In the genomic region with DNA sequence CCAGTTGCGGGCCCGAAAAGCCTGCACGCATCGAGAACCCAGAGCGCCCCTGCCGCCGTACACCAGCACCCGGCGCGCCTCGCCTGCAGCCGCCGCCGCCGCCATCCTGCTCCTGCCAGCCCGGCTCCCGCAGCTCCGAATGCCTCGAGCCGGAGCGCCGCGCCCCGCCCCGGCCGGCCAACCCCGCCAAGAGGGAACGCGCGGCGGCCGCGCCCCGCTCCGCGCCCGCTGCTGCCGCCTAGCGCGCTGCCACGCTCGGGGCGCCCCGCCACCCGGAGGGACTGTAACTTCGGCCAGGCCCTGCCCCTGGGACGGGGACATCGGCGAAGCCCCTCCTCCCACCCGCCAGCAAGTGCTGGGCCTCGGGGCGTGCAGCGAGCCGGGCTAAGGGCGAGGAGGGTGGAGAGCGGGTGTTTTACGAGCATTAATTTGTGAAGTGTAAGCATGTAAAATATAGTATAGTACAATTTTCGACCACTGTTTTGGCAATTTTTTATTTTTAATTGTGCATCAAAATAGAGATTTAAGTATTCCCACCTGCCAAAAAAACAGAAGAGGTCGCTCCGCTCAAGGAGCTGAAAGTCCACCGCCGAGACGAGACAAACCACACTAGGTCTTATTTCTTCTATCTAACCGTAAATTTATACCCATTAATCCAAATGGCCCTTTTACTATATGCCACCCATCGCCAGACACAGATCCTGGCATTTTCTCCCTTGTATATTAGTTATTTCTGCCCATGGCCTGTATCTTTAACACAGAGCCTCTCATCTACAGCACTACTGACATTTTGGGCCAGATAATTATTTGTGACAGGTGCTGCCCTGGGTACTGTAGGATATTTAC, we compare ENCODE assay signal across 8 cellular contexts. TPM values are rescaled to one million over a fixed set of nuclear protein-coding genes. Genes with fewer than 3 reads are reported as not detected.
DNase-seq lines count a peak whose midpoint lies in the region; ATAC-seq, FAIRE-seq and TF ChIP-seq lines count a peak whose summit lies in the region.

A gene (minus strand): TSS at position 141 of the 846 bp plus-strand sequence. CDS start 36 bp downstream, at position 105.

- DNase-seq in DMS153 treated with DMSO at 0.1 percent for 48 hours (lab: John Stamatoyannopoulos, UW; ENCODE audit: unreplicated experiment) (peak; percentile 2), HTR-8/SVneo (ENCODE audit: insufficient read length, low spot score) (peak; percentile 82), SJCRH30 (peak; percentile 86 to 87), frontal cortex (ENCODE audit: low spot score in 2 of 2) (peak; percentile 80 to 84), neuronal stem cell (ENCODE audit: low spot score) (peak; percentile 82)
- DNase-seq in activated gamma-delta T cell treated with anti-CD3 and anti-CD28 coated beads, Interleukin-2, amount 50 U/mL, for 16 hours (ENCODE audit: low read depth): peak; percentile 62

- H3K36me3 ChIP-seq in SJCRH30 (no peaks in the 10 kb centered on the region), neuronal stem cell (replicated peaks in 1 of 2; ENCODE audit: control insufficient read depth in 2 of 2, insufficient read depth in 2 of 2, low read length in 2 of 2) (peaks cover 3 to 19% of the 10 kb centered on the region in 2 donors)

- no CpG with 5 or more reads among the region's 65 CpGs for whole genome bisulfite sequencing in neuronal stem cell (ENCODE audit: extremely low coverage in 2 of 2, insufficient read length in 2 of 2, insufficient replicate concordance in 1 of 2), 2 donors

- H3K9ac ChIP-seq in neuronal stem cell (ENCODE audit: low read depth, low read length, poor library complexity): peak within 1 kb of the TSS; percentile 85

- ATAC-seq in GM21367 (IDR thresholded peaks at IDR 0.05; ENCODE audit: unreplicated experiment): peak; percentile 95

- H3K9me3 ChIP-seq in SJCRH30 (replicated peaks) (no peaks in the 10 kb centered on the region), neuronal stem cell (replicated peaks in 1 of 2; ENCODE audit: control insufficient read depth in 2 of 2, insufficient read depth in 1 of 2, low read depth in 1 of 2, low read length in 2 of 2) (no peaks in the 10 kb centered on the region)

- no peak within 1 kb of the TSS for H2BK120ac ChIP-seq in neuronal stem cell (ENCODE audit: low read depth, low read length)

- no peak within 1 kb of the TSS for H4K8ac ChIP-seq in neuronal stem cell (ENCODE audit: low read depth, low read length)

- H2BK5ac ChIP-seq in neuronal stem cell (ENCODE audit: low read length): no peak within 1 kb of the TSS

- H3K27me3 ChIP-seq in SJCRH30: no peaks in the 10 kb centered on the region
- H3K27me3 ChIP-seq in neuronal stem cell (ENCODE audit: control insufficient read depth in 3 of 3, insufficient read depth in 3 of 3, low read depth in 1 of 3, low read length in 3 of 3): peaks cover 0 to 40% (median 0%) of the 10 kb centered on the region in 3 experiments

- H4K91ac ChIP-seq in neuronal stem cell (ENCODE audit: low read depth, low read length, poor library complexity): no peak within 1 kb of the TSS

- H3K23ac ChIP-seq in neuronal stem cell (ENCODE audit: low read depth, low read length, poor library complexity): peak within 1 kb of the TSS; percentile 12

- H2AK5ac ChIP-seq in neuronal stem cell (ENCODE audit: low read depth, low read length): no peak within 1 kb of the TSS

- FAIRE-seq in HTR-8/SVneo (lab: Jason Lieb, UNC) (peak; percentile 73), frontal cortex (lab: Jason Lieb, UNC) (no peak)

- H2AFZ ChIP-seq in neuronal stem cell (ENCODE audit: low read length): peak within 1 kb of the TSS; percentile 98

- H3K4me1 ChIP-seq in SJCRH30 (peaks cover 6% of the 10 kb centered on the region; the same call in 1 of the 2 replicates), neuronal stem cell (ENCODE audit: control insufficient read depth in 2 of 2, insufficient read depth in 1 of 2, low read depth in 1 of 2, low read length in 2 of 2) (peaks cover 5 to 8% of the 10 kb centered on the region in 2 donors)

- no peaks in the 10 kb centered on the region for H3K79me1 ChIP-seq in neuronal stem cell (ENCODE audit: low read depth, low read length)

- peak within 1 kb of the TSS; percentile 94 for H3K18ac ChIP-seq in neuronal stem cell (ENCODE audit: low read length)

- no peak within 1 kb of the TSS for H3K4ac ChIP-seq in neuronal stem cell (ENCODE audit: low read length)

- H3K27ac ChIP-seq in SJCRH30 (peak within 1 kb of the TSS; percentile 39), neuronal stem cell (replicated peaks; ENCODE audit: low read length) (no peak within 1 kb of the TSS)

- no peak within 1 kb of the TSS for H2BK12ac ChIP-seq in neuronal stem cell (ENCODE audit: low read length)

- TF ChIP-seq CTCF in subcutaneous adipose tissue (IDR thresholded peaks at IDR 0.05; ENCODE audit: low read depth): no peak

- no peak within 1 kb of the TSS for H2BK15ac ChIP-seq in neuronal stem cell (ENCODE audit: low read length)

- H3K4me2 ChIP-seq in neuronal stem cell (ENCODE audit: insufficient read depth, low read length, poor library complexity, severe bottlenecking): peak within 1 kb of the TSS; percentile 90

- H3K4me3 ChIP-seq in SJCRH30 (peak within 1 kb of the TSS; percentile 87), neuronal stem cell (ENCODE audit: low read length in 2 of 2) (peak within 1 kb of the TSS; percentile 74 to 80)

- H3K14ac ChIP-seq in neuronal stem cell (ENCODE audit: low read length): no peak within 1 kb of the TSS

RNA-seq across cellular contexts. Expression of the gene that starts here (rescaled TPM):
- 34.5 and 38.0 TPM in 2 replicates for total RNA-seq in SJCRH30 (2014; rRNA removed; shearing (Covaris generic))
- 52.2 TPM for total RNA-seq in frontal cortex
- 24.4 TPM for polyA plus RNA-seq in neuronal stem cell (2013, experiment 1 of 2)
- polyA plus RNA-seq in neuronal stem cell (2013, experiment 2 of 2): 25.5 TPM
- 10 to 100 TPM; 13.9 to 50.9 (median 34.9) TPM for total RNA-seq in subcutaneous adipose tissue

Comparison
In these comparisons a context has a peak if more than half of its experiments do, and no peak if none do; other contexts are left out.
1. DNase-seq: peak in every context shown above with its lines; median percentile 86 in SJCRH30; 82 in HTR-8/SVneo; 82 in frontal cortex; 82 in neuronal stem cell; 62 in activated gamma-delta T cell treated with anti-CD3 and anti-CD28 coated beads, Interleukin-2, amount 50 U/mL, for 16 hours; 2 in DMS153 treated with DMSO at 0.1 percent for 48 hours.